In the genomic region with DNA sequence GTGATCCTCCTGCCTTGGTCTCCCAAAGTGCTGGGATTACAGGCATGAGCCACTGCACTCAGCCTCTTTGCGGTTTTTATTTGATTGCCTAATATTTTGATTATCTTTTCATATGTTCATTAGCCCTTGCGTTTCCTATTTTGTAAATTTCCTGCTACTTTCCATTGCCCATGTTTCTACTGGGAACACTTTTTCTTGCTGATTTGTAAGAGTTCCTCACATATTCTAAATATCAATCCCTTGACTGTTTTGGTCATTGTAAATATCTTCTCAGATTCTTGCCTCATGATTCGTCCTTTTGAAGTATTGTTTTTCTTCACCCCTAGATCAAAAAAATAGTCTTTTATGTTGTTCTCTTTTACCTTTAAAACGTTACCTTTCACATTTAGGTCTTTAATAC, we compare ENCODE assay signal across 18 cellular contexts. TPM values are rescaled to one million over a fixed set of nuclear protein-coding genes. Genes with fewer than 3 reads are reported as not detected.
DNase-seq lines count a peak whose midpoint lies in the region; ATAC-seq and TF ChIP-seq lines count a peak whose summit lies in the region.
"Had no signal": no experiment of that assay in that cellular context is flagged by ENCODE, and none has a peak within 500 bp of the region (broad histone marks: within the 10 kb centered on the region; RNA-seq: fewer than 3 reads in every experiment).

No MANE protein-coding gene starts in this region.

- POLR2A ChIA-PET in Caco-2 (lab: Charles Lee) = no interaction called here

- TF ChIP-seq POLR2A in thyroid gland (IDR thresholded peaks at IDR 0.05) = no peak

- H3K4me2 ChIP-seq in osteoblast (ENCODE audit: insufficient read depth, low read length) = peak overlapping the region; percentile 53

- no peaks in the 10 kb centered on the region for H3K27me3 ChIP-seq in Caco-2 (replicated peaks; ENCODE audit: control insufficient read depth, insufficient read depth, low read length)
- H3K27me3 ChIP-seq in osteoblast (ENCODE audit: insufficient read depth, low read length) = no peaks in the 10 kb centered on the region
- H3K27me3 ChIP-seq in thyroid gland = peaks cover 8% of the 10 kb centered on the region

- H3K27ac ChIP-seq in osteoblast (ENCODE audit: low read depth, low read length) (no peak overlapping the region), thyroid gland (no peak overlapping the region)
- H3K27ac ChIP-seq: cardiac muscle cell, upper lobe of left lung had no signal

- H3K4me3 ChIP-seq in Caco-2 (ENCODE audit: low read depth, low read length) (no peak overlapping the region), osteoblast (ENCODE audit: insufficient read depth, low read length) (no peak overlapping the region), thyroid gland (replicated peaks in 1 of 3) (no peak overlapping the region)
- H3K4me3 ChIP-seq: lung had no signal

- no peaks in the 10 kb centered on the region for H4K20me1 ChIP-seq in osteoblast (ENCODE audit: insufficient read depth, low read length)

- no peaks in the 10 kb centered on the region for H3K9me3 Mint-ChIP-seq in Caco-2 (ENCODE audit: unreplicated experiment)
- H3K9me3 Mint-ChIP-seq: activated naive CD4-positive, alpha-beta T cell treated with anti-CD3 and anti-CD28 coated beads, Interleukin-2, amount 10 ng/mL, durations not matched to agents 7 days and 5 days had no signal

- no peaks in the 10 kb centered on the region for H3K79me2 ChIP-seq in osteoblast (ENCODE audit: insufficient read depth, low read length)

- H3K27me3 Mint-ChIP-seq in Caco-2 (ENCODE audit: insufficient read depth, unreplicated experiment) = peaks cover 37% of the 10 kb centered on the region

- no peak overlapping the region for H3K27ac Mint-ChIP-seq in Caco-2 (ENCODE audit: unreplicated experiment)
- H3K27ac Mint-ChIP-seq: activated naive CD4-positive, alpha-beta T cell treated with anti-CD3 and anti-CD28 coated beads, Interleukin-2, amount 10 ng/mL, durations not matched to agents 7 days and 5 days; naive thymus-derived CD4-positive, alpha-beta T cell had no signal

- CTCF ChIA-PET in Caco-2 (lab: Charles Lee) = no interaction called here

- H3K4me1 ChIP-seq in Caco-2 (peaks cover 8% of the 10 kb centered on the region; the same call in 1 of the 2 replicates), osteoblast (ENCODE audit: insufficient read depth, low read length) (peaks cover 39% of the 10 kb centered on the region), thyroid gland (peaks cover 0 to 12% of the 10 kb centered on the region in 2 donors)

- no peak overlapping the region for H2AFZ ChIP-seq in osteoblast (ENCODE audit: low read length)

- intact Hi-C loops in Caco-2 (cut with micrococcal nuclease; ENCODE audit: unreplicated experiment) = no loop called here
- intact Hi-C loops in thyroid gland (cut with DNase I) = no loop called here

- BruUV-seq in Caco-2 (replicated peaks; lab: Mats Ljungman, UMichigan) = no TSS peak

- no peaks in the 10 kb centered on the region for H3K4me1 Mint-ChIP-seq in Caco-2 (ENCODE audit: low read depth, unreplicated experiment)

- ATAC-seq in stimulated activated naive CD8-positive, alpha-beta T cell treated with anti-CD3 and anti-CD28 coated beads, Interleukin-15, Interleukin-2, amounts not matched to agents 100 U/mL and 50 U/mL, for 24 hours = no peak
- ATAC-seq: naive thymus-derived CD4-positive, alpha-beta T cell had no signal

- H3K9me3 ChIP-seq in Caco-2 (no peaks in the 10 kb centered on the region), osteoblast (ENCODE audit: low read depth, low read length) (no peaks in the 10 kb centered on the region), thyroid gland (no peaks in the 10 kb centered on the region)
- H3K9me3 ChIP-seq: upper lobe of left lung had no signal

- DNase-seq in Caco-2 = no peak
- peak; percentile 64 for DNase-seq in M059J (ENCODE audit: low read depth)
- peak; percentile 68 for DNase-seq in fibroblast of gingiva (ENCODE audit: low read depth)
- DNase-seq in osteoblast (ENCODE audit: insufficient read length, low spot score, missing footprints) = peak; percentile 56
- no peak for DNase-seq in stimulated activated naive CD8-positive, alpha-beta T cell treated with anti-CD3 and anti-CD28 coated beads, Interleukin-15, Interleukin-2, amounts not matched to agents 100 U/mL and 50 U/mL, for 24 hours
- DNase-seq in NCI-H1694 treated with DMSO at 0.1 percent for 48 hours (lab: John Stamatoyannopoulos, UW) = no peak
- DNase-seq in activated T-cell treated with anti-CD3 and anti-CD28 coated beads for 4 hours = no peak
- no peak for DNase-seq in thyroid gland
- DNase-seq: activated naive CD4-positive, alpha-beta T cell treated with anti-CD3 and anti-CD28 coated beads, Interleukin-2, amount 10 ng/mL, durations not matched to agents 7 days and 5 days; effector memory CD4-positive, alpha-beta T cell; GDM1; H7; naive thymus-derived CD4-positive, alpha-beta T cell; stimulated activated naive CD4-positive, alpha-beta T cell; upper lobe of left lung had no signal

- H3K4me3 Mint-ChIP-seq in Caco-2 (ENCODE audit: unreplicated experiment) = peak overlapping the region; percentile 50
- H3K4me3 Mint-ChIP-seq: activated naive CD4-positive, alpha-beta T cell treated with anti-CD3 and anti-CD28 coated beads, Interleukin-2, amount 10 ng/mL, durations not matched to agents 7 days and 5 days had no signal

- 89 to 92% methylated on average over 4 of the region's 4 CpGs for WGBS in thyroid gland, 2 donors

- H3K36me3 ChIP-seq in Caco-2 (ENCODE audit: control insufficient read depth, insufficient read depth, low read length) = no peaks in the 10 kb centered on the region
- H3K36me3 ChIP-seq in osteoblast (ENCODE audit: insufficient read depth, low read length) = no peaks in the 10 kb centered on the region
- H3K36me3 ChIP-seq in thyroid gland = no peaks in the 10 kb centered on the region
- H3K36me3 ChIP-seq: cardiac muscle cell, upper lobe of left lung had no signal

- TF ChIP-seq CTCF in Caco-2 (IDR thresholded peaks at IDR 0.05; ENCODE audit: insufficient read depth in 1 of 2, low read depth in 1 of 2, low read length in 1 of 2, severe bottlenecking in 1 of 2, unreplicated experiment in 1 of 2) (no peak), osteoblast (IDR thresholded peaks at IDR 0.05; ENCODE audit: extremely low read depth, low read depth, low read length) (no peak), thyroid gland (IDR thresholded peaks at IDR 0.05) (no peak)

- H3K36me3 Mint-ChIP-seq in Caco-2 (ENCODE audit: insufficient read depth, unreplicated experiment) = no peaks in the 10 kb centered on the region
- H3K36me3 Mint-ChIP-seq: activated naive CD4-positive, alpha-beta T cell treated with anti-CD3 and anti-CD28 coated beads, Interleukin-2, amount 10 ng/mL, durations not matched to agents 7 days and 5 days had no signal

RNA-seq across cellular contexts. Expression of gene TTC1, which starts 37.9 kb away (rescaled TPM):
- total RNA-seq in Caco-2 (2022) = 50.3 and 53.0 TPM in 2 replicates
- 71.3 and 76.1 TPM in 2 replicates for total RNA-seq in M059J (2014; rRNA removed; shearing (Covaris generic))
- 43.9 and 49.9 TPM in 2 replicates for total RNA-seq in osteoblast
- 10 to 100 TPM; 22.3 to 47.1 (median 36.5) TPM for total RNA-seq in thyroid gland

RNA-seq across cellular contexts. Expression of gene ADRA1B, which starts 54.8 kb away (rescaled TPM):
- total RNA-seq in Caco-2 (2022) (not detected in 2 replicates), osteoblast (0.29 and 0.36 TPM in 2 replicates), thyroid gland (10 to 100 TPM in 1 of 4 donors, 1 to 10 TPM in 3; 1.2 to 13.2 (median 3.1) TPM)
- total RNA-seq in M059J (2014; rRNA removed; shearing (Covaris generic)) = 1.4 and 1.8 TPM in 2 replicates
- total RNA-seq: T-helper 1 cell treated with Interleukin-12 subunit alpha and Interleukin-12 subunit beta and Interleukin-4 antibody, amounts not matched to agents 30 ng/mL and 1 ng/mL, for 36 hours had no signal

Comparison
In these comparisons a context has a peak if more than half of its experiments do, and no peak if none do; other contexts are left out.
1. DNase-seq: peak in M059J (single experiment), fibroblast of gingiva (single experiment) and osteoblast (single experiment); none in Caco-2 (0 of 2), stimulated activated naive CD8-positive, alpha-beta T cell treated with anti-CD3 and anti-CD28 coated beads, Interleukin-15, Interleukin-2, amounts not matched to agents 100 U/mL and 50 U/mL, for 24 hours (single experiment), NCI-H1694 treated with DMSO at 0.1 percent for 48 hours (single experiment), activated T-cell treated with anti-CD3 and anti-CD28 coated beads for 4 hours (single experiment) and thyroid gland (0 of 2).